Comparison of ENCODE assay signal across 8 cellular contexts in genomic region chr14:76647699-76648298, GRCh38.
A peak's percentile ranks its signal among the peaks of the same experiment; 100 is the strongest.
DNase-seq lines count a peak whose midpoint lies in the region; ATAC-seq and TF ChIP-seq lines count a peak whose summit lies in the region.

No MANE protein-coding gene starts in this region.

- H4K20me1 ChIP-seq in MM.1S (ENCODE audit: insufficient read depth, low read length): no peaks in the 10 kb centered on the region

- H3K27ac Mint-ChIP-seq in endothelial cell (ENCODE audit: unreplicated experiment) (no peak overlapping the region), mesothelial cell of epicardium (no peak overlapping the region)

- no peak overlapping the region for H2AFZ ChIP-seq in MM.1S (ENCODE audit: low read length)

- H3K4me3 Mint-ChIP-seq in endothelial cell (ENCODE audit: unreplicated experiment) (no peak overlapping the region), mesothelial cell of epicardium (no peak overlapping the region)

- H3K36me3 Mint-ChIP-seq in endothelial cell (ENCODE audit: low read depth, unreplicated experiment): no peaks in the 10 kb centered on the region
- H3K36me3 Mint-ChIP-seq in mesothelial cell of epicardium: no peaks in the 10 kb centered on the region

- no peaks in the 10 kb centered on the region for H3K79me2 ChIP-seq in MM.1S (ENCODE audit: low read length)

- peaks cover 5% of the 10 kb centered on the region for H3K27me3 Mint-ChIP-seq in endothelial cell (ENCODE audit: unreplicated experiment)
- H3K27me3 Mint-ChIP-seq in mesothelial cell of epicardium (ENCODE audit: low read depth): peaks cover 29% of the 10 kb centered on the region

- no peaks in the 10 kb centered on the region for H3K36me3 ChIP-seq in MM.1S (replicated peaks; ENCODE audit: insufficient read depth, low read length)
- no peaks in the 10 kb centered on the region for H3K36me3 ChIP-seq in RWPE2 (ENCODE audit: low read depth)

- no peak overlapping the region for H3K4me3 ChIP-seq in MM.1S (ENCODE audit: low read length)
- no peak overlapping the region for H3K4me3 ChIP-seq in RWPE2 (ENCODE audit: severe bottlenecking)

- peak; percentile 78 for TF ChIP-seq CTCF in GM10266 (IDR thresholded peaks at IDR 0.05; ENCODE audit: control insufficient read depth, insufficient read depth, low read depth, missing control alignments)
- peak; percentile 63 for TF ChIP-seq CTCF in MM.1S (IDR thresholded peaks at IDR 0.05; ENCODE audit: low read length)
- peak; percentile 95 for TF ChIP-seq CTCF in RWPE2 (IDR thresholded peaks at IDR 0.05; ENCODE audit: poor library complexity, severe bottlenecking)
- peak; percentile 81 for TF ChIP-seq CTCF in endothelial cell (IDR thresholded peaks at IDR 0.05; ENCODE audit: unreplicated experiment)
- peak; percentile 75 for TF ChIP-seq CTCF in mesothelial cell of epicardium (IDR thresholded peaks at IDR 0.05; ENCODE audit: unreplicated experiment)

- no peaks in the 10 kb centered on the region for H3K4me1 ChIP-seq in MM.1S (ENCODE audit: low read length)
- no peaks in the 10 kb centered on the region for H3K4me1 ChIP-seq in RWPE2 (ENCODE audit: insufficient read depth, poor library complexity, severe bottlenecking)

- H3K4me1 Mint-ChIP-seq in endothelial cell (ENCODE audit: unreplicated experiment) (peaks cover 10% of the 10 kb centered on the region), mesothelial cell of epicardium (no peaks in the 10 kb centered on the region)

- H3K4me2 ChIP-seq in MM.1S (ENCODE audit: low read depth, low read length): no peak overlapping the region

- H3K27me3 ChIP-seq in MM.1S (replicated peaks; ENCODE audit: insufficient read depth, low read length) (no peaks in the 10 kb centered on the region), RWPE2 (ENCODE audit: insufficient read depth, poor library complexity, severe bottlenecking) (no peaks in the 10 kb centered on the region)

- no peaks in the 10 kb centered on the region for H3K9me2 ChIP-seq in MM.1S (replicated peaks; ENCODE audit: insufficient read depth, low read length)

- ATAC-seq in RWPE2 (ENCODE audit: low read depth): peak; percentile 64
- no peak for ATAC-seq in GM19455 (IDR thresholded peaks at IDR 0.05; ENCODE audit: unreplicated experiment)

- no peaks in the 10 kb centered on the region for H3F3A ChIP-seq in MM.1S (ENCODE audit: insufficient read depth, low read length)

- H3K27ac ChIP-seq in MM.1S (ENCODE audit: low read length): no peak overlapping the region
- H3K27ac ChIP-seq in RWPE2 (ENCODE audit: poor library complexity, severe bottlenecking): no peak overlapping the region

- no peaks in the 10 kb centered on the region for H3K9me3 Mint-ChIP-seq in endothelial cell (ENCODE audit: unreplicated experiment)
- H3K9me3 Mint-ChIP-seq in mesothelial cell of epicardium: no peaks in the 10 kb centered on the region

- no peaks in the 10 kb centered on the region for H3K9me3 ChIP-seq in MM.1S (replicated peaks; ENCODE audit: insufficient read depth, low read length)
- H3K9me3 ChIP-seq in RWPE2 (ENCODE audit: severe bottlenecking): no peaks in the 10 kb centered on the region

- H3K9ac ChIP-seq in MM.1S (ENCODE audit: low read length): no peak overlapping the region

- DNase-seq in AG08396 (ENCODE audit: low spot score) (peak; percentile 60), GM10266 (ENCODE audit: extremely low spot score) (peak; percentile 60), MM.1S (peak; percentile 36), RWPE2 (ENCODE audit: low spot score) (no peak), endothelial cell (ENCODE audit: low spot score) (peak; percentile 32), mesothelial cell of epicardium (ENCODE audit: low spot score in 2 of 2, unreplicated experiment in 2 of 2) (no peak), T-helper 9 cell (no peak)

Comparison
In these comparisons a context has a peak if more than half of its experiments do, and no peak if none do; other contexts are left out.
1. DNase-seq: peak in AG08396 (single experiment), GM10266 (single experiment), MM.1S (single experiment) and endothelial cell (single experiment); none in RWPE2 (single experiment), mesothelial cell of epicardium (0 of 2) and T-helper 9 cell (single experiment).
2. Peak in every context shown above with its lines, with median percentiles within 50 percentile points of each other: CTCF ChIP-seq.